ENCODE assay signal across 20 cellular contexts in genomic region chr15:75925440-75925839, GRCh38.
"Had no signal": no experiment of that assay in that cellular context is flagged by ENCODE, and none has a peak within 500 bp of the region (broad histone marks: within the 10 kb centered on the region; RNA-seq: fewer than 3 reads in every experiment).

No MANE protein-coding gene starts in this region.

- H3K4me3 Mint-ChIP-seq: naive thymus-derived CD8-positive, alpha-beta T cell; T-helper 2 cell treated with Interferon-gamma antibody and Interleukin-4, amounts not matched to agents 5 μg/mL and 100 μg/mL, for 36 hours had no signal

- FAIRE-seq: colon had no signal

- H3K9me3 ChIP-seq: gastrocnemius medialis, mucosa of descending colon, right atrium auricular region, tibial artery, uterus had no signal

- H3K27me3 Mint-ChIP-seq: naive thymus-derived CD8-positive, alpha-beta T cell; progenitor cell of endocrine pancreas had no signal

- H3K27me3 ChIP-seq: gastrocnemius medialis, right atrium auricular region, tibial artery, uterus had no signal

- H3K4me1 ChIP-seq: tibial artery, uterus had no signal

- H3K36me3 ChIP-seq: right atrium auricular region, uterus had no signal

- H3K27ac Mint-ChIP-seq: activated T-helper 2 cell treated with anti-CD3 and anti-CD28 coated beads, Interferon-gamma antibody, Interleukin-2, Interleukin-4, amounts not matched to agents 10 μg/mL and 5 μg/mL and 100 μg/mL, durations not matched to agents 14 hours and 24 hours and 36 hours; progenitor cell of endocrine pancreas had no signal

- H3K27ac ChIP-seq: gastrocnemius medialis, right atrium auricular region, skin epidermis, tibial artery, uterus had no signal

- ATAC-seq: gastrocnemius medialis; left lobe of liver; mucosa of descending colon; naive thymus-derived CD8-positive, alpha-beta T cell had no signal

- DNase-seq: activated naive CD4-positive, alpha-beta T cell treated with anti-CD3 and anti-CD28 coated beads, Interleukin-2, amount 50 U/mL, for 16 hours; activated T-cell treated with anti-CD3 and anti-CD28 coated beads for 4 hours; caudate nucleus; erythroblast; gastrocnemius medialis; islet precursor cell; mucosa of descending colon; naive thymus-derived CD8-positive, alpha-beta T cell; stimulated activated CD4-positive, alpha-beta T cell treated with anti-CD3 and anti-CD28 coated beads, Interleukin-15, amount 100 ng/mL, for 24 hours; stimulated activated CD4-positive, alpha-beta T cell treated with anti-CD3 and anti-CD28 coated beads, Interleukin-4, amount 100 ng/mL, for 1 hour; stimulated activated naive CD4-positive, alpha-beta T cell; tibial artery; uterus had no signal

- H3K9me3 Mint-ChIP-seq: activated T-helper 2 cell treated with anti-CD3 and anti-CD28 coated beads, Interferon-gamma antibody, Interleukin-2, Interleukin-4, amounts not matched to agents 10 μg/mL and 5 μg/mL and 100 μg/mL, durations not matched to agents 14 hours and 24 hours and 36 hours; naive thymus-derived CD8-positive, alpha-beta T cell; T-helper 2 cell treated with Interferon-gamma antibody and Interleukin-4, amounts not matched to agents 5 μg/mL and 100 μg/mL, for 36 hours had no signal

- H3K4me3 ChIP-seq: gastrocnemius medialis, mucosa of descending colon, right atrium auricular region, skin epidermis, tibial artery, uterus had no signal
